In genomic region chr3:152707314-152707713, GRCh38 we compare ENCODE assay signal across 14 cellular contexts.
DNase-seq lines count a peak whose midpoint lies in the region; ATAC-seq, FAIRE-seq and TF ChIP-seq lines count a peak whose summit lies in the region.
"Had no signal": no experiment of that assay in that cellular context is flagged by ENCODE, and none has a peak within 500 bp of the region (broad histone marks: within the 10 kb centered on the region; RNA-seq: fewer than 3 reads in every experiment).

No MANE protein-coding gene starts in this region.

- WGBS in K562 (ENCODE audit: insufficient coverage, low coverage, missing lambda C conversion rate) = 21% methylated on average over 3 of the region's 3 CpGs

- TF ChIP-seq EP300 in K562 (IDR thresholded peaks at IDR 0.05; ENCODE audit: low read length) = no peak

- intact Hi-C loops in K562 (cut with micrococcal nuclease) = no loop called here

- DNase-seq in BE2C (peak; percentile 18), K562 (ENCODE audit: extremely low read depth in 1 of 4, low spot score in 3 of 4) (no peak), NCI-H2196 treated with DMSO at 0.1 percent for 48 hours (lab: John Stamatoyannopoulos, UW; ENCODE audit: unreplicated experiment) (no peak), activated T-cell treated with anti-CD3 and anti-CD28 coated beads for 4 hours (no peak)
- DNase-seq: activated naive CD8-positive, alpha-beta T cell treated with anti-CD3 and anti-CD28 coated beads for 36 hours; GOT3; heart left ventricle; posterior cingulate gyrus had no signal

- no peak overlapping the region for H3K27ac ChIP-seq in K562 (ENCODE audit: extremely low read depth, low read depth, low read length)
- H3K27ac ChIP-seq: cardiac muscle cell, heart left ventricle, suprapubic skin had no signal

- CTCF ChIA-PET in K562 (lab: Yijun Ruan, JAX; ENCODE audit: low intra/inter-chr PET ratio) = no interaction called here

- 0 out of 4 replicates have a peak, but pooled peaks of 1 of the 2 experiments have one; percentile 15 for TF ChIP-seq RAD21 in K562 (CRISPR knock-in tag; conservative IDR thresholded peaks at IDR 0.05 in 1 of 2, IDR thresholded peaks at IDR 0.05 in 1 of 2)

- BruUV-seq in K562 (replicated peaks; lab: Mats Ljungman, UMichigan) = no TSS peak

- no peak for TF ChIP-seq POLR2A in K562 (conservative IDR thresholded peaks at IDR 0.05)

- H3K4me1 ChIP-seq in BE2C (no peaks in the 10 kb centered on the region), K562 (replicated peaks in 1 of 2; ENCODE audit: control insufficient read depth in 2 of 2, insufficient read depth in 2 of 2, low read length in 2 of 2) (no peaks in the 10 kb centered on the region; a peak in 1 of 5 replicates)
- H3K4me1 ChIP-seq: heart left ventricle, suprapubic skin had no signal

- in situ Hi-C loops in K562 (cut with MboI) = no loop called here

- H2AFZ ChIP-seq in K562 (ENCODE audit: low read depth, low read length) = peak overlapping the region; percentile 58; the same call in 1 of the 2 replicates

- H4K20me1 ChIP-seq in K562 (replicated peaks; ENCODE audit: control insufficient read depth, insufficient read depth, low read length) = no peaks in the 10 kb centered on the region

- FAIRE-seq in K562 (lab: Jason Lieb, UNC) = no peak

- H3K9ac ChIP-seq in K562 (ENCODE audit: insufficient read depth in 1 of 2, low read depth in 2 of 2, low read length in 2 of 2) = no peak overlapping the region

- no peaks in the 10 kb centered on the region for H3K79me2 ChIP-seq in K562 (ENCODE audit: control insufficient read depth, insufficient read depth, low read length)

- H3K4me2 ChIP-seq in K562 (ENCODE audit: insufficient read depth, low read length) = peak overlapping the region; percentile 41

- peak overlapping the region; percentile 37 for H3K4me3 ChIP-seq in BE2C (ENCODE audit: low read depth, low read length)
- no peak overlapping the region for H3K4me3 ChIP-seq in K562
- H3K4me3 ChIP-seq: cardiac muscle cell, heart left ventricle, suprapubic skin had no signal

- H3K9me1 ChIP-seq in K562 (ENCODE audit: control insufficient read depth, insufficient read depth, low read length) = no peaks in the 10 kb centered on the region

- H3K27me3 ChIP-seq in BE2C (no peaks in the 10 kb centered on the region), K562 (ENCODE audit: control insufficient read depth in 2 of 2, insufficient read depth in 2 of 2, low read length in 2 of 2) (no peaks in the 10 kb centered on the region)
- H3K27me3 ChIP-seq: cardiac muscle cell, heart left ventricle, suprapubic skin had no signal

- no peaks in the 10 kb centered on the region for H3K9me3 ChIP-seq in BE2C
- H3K9me3 ChIP-seq in K562 (replicated peaks; ENCODE audit: control insufficient read depth, insufficient read depth, low read depth, low read length) = no peaks in the 10 kb centered on the region
- H3K9me3 ChIP-seq: heart left ventricle, suprapubic skin had no signal

- no peaks in the 10 kb centered on the region for H3K36me3 ChIP-seq in BE2C
- H3K36me3 ChIP-seq in K562 (ENCODE audit: control insufficient read depth, insufficient read depth, low read length) = no peaks in the 10 kb centered on the region
- H3K36me3 ChIP-seq: cardiac muscle cell, heart left ventricle, suprapubic skin had no signal

- peak; percentile 68 for ATAC-seq in GM19351 (IDR thresholded peaks at IDR 0.05; ENCODE audit: unreplicated experiment)
- ATAC-seq in HG03025 (IDR thresholded peaks at IDR 0.05; ENCODE audit: low FRiP score, unreplicated experiment) = peak; percentile 59
- peak; percentile 22; the same call in 1 of the 3 replicates for ATAC-seq in K562
- no peak for ATAC-seq in HG02759 (IDR thresholded peaks at IDR 0.05; ENCODE audit: unreplicated experiment)
- ATAC-seq in GM19455 (IDR thresholded peaks at IDR 0.05; ENCODE audit: unreplicated experiment) = no peak
- ATAC-seq: heart left ventricle had no signal

- TF ChIP-seq CTCF in BE2C (IDR thresholded peaks at IDR 0.05; ENCODE audit: low read depth, low read length) (no peak), K562 (IDR thresholded peaks at IDR 0.05 in 2 of 3, conservative IDR thresholded peaks at IDR 0.05 in 1 of 3; ENCODE audit: insufficient read depth in 2 of 3, low read depth in 1 of 3, low read length in 3 of 3) (no peak)

- POLR2A ChIA-PET in K562 (lab: Yijun Ruan, JAX) = interaction anchor here (0.7 kb wide), 1 partner anchor 49 kb away, joined by 3 read pairs; no protein-coding TSS in a partner anchor

TF ChIP-seq in K562, 482 proteins besides CTCF, POLR2A, EP300 and RAD21:
- TF ChIP-seq PRDM10 (IDR thresholded peaks at IDR 0.05; ENCODE audit: partially characterized antibody) (peak; percentile 83), ZNF707 (CRISPR knock-in tag; conservative IDR thresholded peaks at IDR 0.05) (no peak)

Comparison
In these comparisons a context has a peak if more than half of its experiments do, and no peak if none do; other contexts are left out.
1. ATAC-seq: peak in GM19351 (single experiment), HG03025 (single experiment) and K562 (single experiment); none in HG02759 (single experiment) and GM19455 (single experiment).